1 cellular context compared by ENCODE assay signal in the genomic region with DNA sequence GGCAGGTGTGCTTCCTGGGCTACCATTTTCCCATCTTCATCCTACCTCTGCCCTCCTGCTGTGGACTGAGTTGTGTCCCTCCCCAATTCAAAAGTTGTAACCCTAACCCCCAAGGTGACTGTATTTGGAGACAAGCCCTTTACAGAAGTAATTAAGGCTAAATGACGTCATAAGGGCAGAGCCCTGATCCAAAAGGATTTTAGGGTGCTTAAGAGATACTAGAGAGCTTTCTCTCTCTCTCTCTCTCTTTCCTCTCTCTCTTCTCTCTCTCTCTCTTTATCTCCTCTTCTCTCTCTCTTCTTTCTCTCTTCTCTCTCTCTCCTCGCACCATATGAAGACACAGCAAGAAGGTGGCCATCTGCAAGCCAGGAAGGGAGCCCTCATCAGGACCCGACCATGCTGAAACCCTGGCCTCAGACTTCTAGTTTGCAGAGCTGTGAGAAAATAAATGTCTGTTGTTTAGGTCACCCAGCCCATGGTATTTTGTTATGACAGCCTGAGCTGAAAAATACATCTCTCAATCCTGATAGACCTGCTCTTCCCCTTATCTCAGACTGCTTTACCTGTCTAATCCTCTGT.
TF ChIP-seq lines count a peak whose summit lies in the region.

No MANE protein-coding gene starts in this region.

TF ChIP-seq in HCT116, 20 proteins besides CTCF, POLR2A, EP300 and RAD21 (continued from another document):
- TF ChIP-seq REST (IDR thresholded peaks at IDR 0.05; ENCODE audit: low read depth), result no peak
- TF ChIP-seq SRF (IDR thresholded peaks at IDR 0.05; ENCODE audit: low read depth), result no peak
- TF ChIP-seq FOSL1 (IDR thresholded peaks at IDR 0.05; ENCODE audit: low read depth), result no peak
TF ChIP-seq in HCT116: peak in this region for 0.
